In genomic region chr18:9379118-9379517, GRCh38 we compare ENCODE assay signal across 20 cellular contexts. TPM values are rescaled to one million over a fixed set of nuclear protein-coding genes. Genes with fewer than 3 reads are reported as not detected.
DNase-seq lines count a peak whose midpoint lies in the region; ATAC-seq, FAIRE-seq and TF ChIP-seq lines count a peak whose summit lies in the region.
"Had no signal": no experiment of that assay in that cellular context is flagged by ENCODE, and none has a peak within 500 bp of the region (broad histone marks: within the 10 kb centered on the region; RNA-seq: fewer than 3 reads in every experiment).

No MANE protein-coding gene starts in this region.

- no peak for TF ChIP-seq POLR2A in K562 (conservative IDR thresholded peaks at IDR 0.05)

- no peak overlapping the region for H3K4me3 ChIP-seq in HEK293 (ENCODE audit: low read depth, low read length)
- H3K4me3 ChIP-seq in K562 = no peak overlapping the region
- no peak overlapping the region for H3K4me3 ChIP-seq in neural progenitor cell
- H3K4me3 ChIP-seq: BLaER1 had no signal

- H3K36me3 ChIP-seq in HEK293 (ENCODE audit: control insufficient read depth in 2 of 2, insufficient read depth in 1 of 2, low read length in 2 of 2) = no peaks in the 10 kb centered on the region
- no peaks in the 10 kb centered on the region for H3K36me3 ChIP-seq in K562 (ENCODE audit: control insufficient read depth, insufficient read depth, low read length)
- no peaks in the 10 kb centered on the region for H3K36me3 ChIP-seq in neural progenitor cell
- H3K36me3 ChIP-seq: BE2C had no signal

- H3K4me3 Mint-ChIP-seq in neural progenitor cell = no peak overlapping the region
- H3K4me3 Mint-ChIP-seq: CD14-positive monocyte; CD4-positive, alpha-beta memory T cell; CD4-positive, CD25-positive, alpha-beta regulatory T cell; CD8-positive, alpha-beta memory T cell had no signal

- H3K9ac ChIP-seq in K562 (ENCODE audit: insufficient read depth in 1 of 2, low read depth in 2 of 2, low read length in 2 of 2) (no peak overlapping the region), neural progenitor cell (no peak overlapping the region)
- H3K9ac ChIP-seq: BLaER1 had no signal

- peaks cover 37% of the 10 kb centered on the region for H3K36me3 Mint-ChIP-seq in neural progenitor cell

- no peaks in the 10 kb centered on the region for H3K9me1 ChIP-seq in K562 (ENCODE audit: control insufficient read depth, insufficient read depth, low read length)

- peaks cover 21% of the 10 kb centered on the region for H3F3A ChIP-seq in neural progenitor cell (ENCODE audit: low read depth)

- peaks cover 2% of the 10 kb centered on the region for H3K4me1 Mint-ChIP-seq in neural progenitor cell
- H3K4me1 Mint-ChIP-seq: CD14-positive monocyte; CD4-positive, alpha-beta memory T cell; CD8-positive, alpha-beta memory T cell had no signal

- no peak for TF ChIP-seq RAD21 in K562 (CRISPR knock-in tag; conservative IDR thresholded peaks at IDR 0.05 in 1 of 2, IDR thresholded peaks at IDR 0.05 in 1 of 2)

- H3K4me1 ChIP-seq in HEK293 (ENCODE audit: control insufficient read depth, insufficient read depth, low read length) (no peaks in the 10 kb centered on the region), K562 (replicated peaks in 1 of 2; ENCODE audit: control insufficient read depth in 2 of 2, insufficient read depth in 2 of 2, low read length in 2 of 2) (peaks cover 0 to 2% of the 10 kb centered on the region in 2 experiments; a peak in 1 of 5 replicates), neural progenitor cell (peaks cover 15% of the 10 kb centered on the region)
- H3K4me1 ChIP-seq: BE2C, BLaER1 had no signal

- H3K79me2 ChIP-seq in K562 (ENCODE audit: control insufficient read depth, insufficient read depth, low read length) (no peaks in the 10 kb centered on the region), neural progenitor cell (ENCODE audit: low read depth) (no peaks in the 10 kb centered on the region)

- no TSS peak for BruUV-seq in K562 (replicated peaks; lab: Mats Ljungman, UMichigan)

- ATAC-seq in K562 (no peak), HG02852 (IDR thresholded peaks at IDR 0.05; ENCODE audit: unreplicated experiment) (no peak)

- H3K27ac ChIP-seq in HEK293 (ENCODE audit: extremely low read depth, low read depth, low read length) (no peak overlapping the region), K562 (ENCODE audit: extremely low read depth, low read depth, low read length) (no peak overlapping the region), neural progenitor cell (no peak overlapping the region)
- H3K27ac ChIP-seq: BLaER1 had no signal

- FAIRE-seq in K562 (lab: Jason Lieb, UNC) = no peak
- FAIRE-seq: A204.1, GM12891, GM19239 had no signal

- no peak for TF ChIP-seq EP300 in K562 (IDR thresholded peaks at IDR 0.05; ENCODE audit: low read length)

- TF ChIP-seq CTCF in HEK293 (tag by site-specific recombination; IDR thresholded peaks at IDR 0.05) = no peak
- TF ChIP-seq CTCF in K562 (IDR thresholded peaks at IDR 0.05 in 2 of 3, conservative IDR thresholded peaks at IDR 0.05 in 1 of 3; ENCODE audit: insufficient read depth in 2 of 3, low read depth in 1 of 3, low read length in 3 of 3) = no peak
- TF ChIP-seq CTCF in neural progenitor cell (IDR thresholded peaks at IDR 0.05) = no peak

- no peaks in the 10 kb centered on the region for H3K27me3 ChIP-seq in K562 (ENCODE audit: control insufficient read depth in 2 of 2, insufficient read depth in 2 of 2, low read length in 2 of 2)
- H3K27me3 ChIP-seq in neural progenitor cell = no peaks in the 10 kb centered on the region
- H3K27me3 ChIP-seq: BE2C, BLaER1 had no signal

- 92% methylated on average over 6 of the region's 6 CpGs for WGBS in K562 (ENCODE audit: insufficient coverage, low coverage, missing lambda C conversion rate)

- POLR2A ChIA-PET in HEK293 (lab: Yijun Ruan, JAX) = no interaction called here
- POLR2A ChIA-PET in K562 (lab: Yijun Ruan, JAX) = interaction anchor here (1.5 kb wide), 1 partner anchor 20 kb away, joined by 4 read pairs; no protein-coding TSS in a partner anchor

- no peak overlapping the region for H3K4me2 ChIP-seq in K562 (ENCODE audit: insufficient read depth, low read length)
- H3K4me2 ChIP-seq in neural progenitor cell = no peak overlapping the region
- H3K4me2 ChIP-seq: BLaER1 had no signal

- CTCF ChIA-PET in HEK293 (lab: Yijun Ruan, JAX) (no interaction called here), K562 (lab: Yijun Ruan, JAX; ENCODE audit: low intra/inter-chr PET ratio) (no interaction called here)

- in situ Hi-C loops in K562 (cut with MboI) = no loop called here

- H2AFZ ChIP-seq in K562 (ENCODE audit: low read depth, low read length) (no peak overlapping the region), neural progenitor cell (replicated peaks) (no peak overlapping the region)

- H4K20me1 ChIP-seq in K562 (replicated peaks; ENCODE audit: control insufficient read depth, insufficient read depth, low read length) = no peaks in the 10 kb centered on the region
- H4K20me1 ChIP-seq in neural progenitor cell (ENCODE audit: low read depth) = no peaks in the 10 kb centered on the region
- H4K20me1 ChIP-seq: BLaER1 had no signal

- peaks cover 5% of the 10 kb centered on the region for H3K9me3 Mint-ChIP-seq in neural progenitor cell

- H3K27ac Mint-ChIP-seq in neural progenitor cell = no peak overlapping the region
- H3K27ac Mint-ChIP-seq: CD4-positive, alpha-beta memory T cell; CD4-positive, CD25-positive, alpha-beta regulatory T cell had no signal

- intact Hi-C loops in K562 (cut with micrococcal nuclease) = no loop called here

- no peaks in the 10 kb centered on the region for H3K27me3 Mint-ChIP-seq in neural progenitor cell (ENCODE audit: insufficient read depth, low read depth)
- H3K27me3 Mint-ChIP-seq: CD4-positive, alpha-beta memory T cell; CD8-positive, alpha-beta memory T cell had no signal

- no peaks in the 10 kb centered on the region for H3K9me3 ChIP-seq in HEK293 (ENCODE audit: control insufficient read depth, insufficient read depth, low read depth, low read length)
- no peaks in the 10 kb centered on the region for H3K9me3 ChIP-seq in K562 (replicated peaks; ENCODE audit: control insufficient read depth, insufficient read depth, low read depth, low read length)
- H3K9me3 ChIP-seq in neural progenitor cell (ENCODE audit: low read depth) = no peaks in the 10 kb centered on the region
- H3K9me3 ChIP-seq: BE2C had no signal

- DNase-seq in K562 (ENCODE audit: extremely low read depth in 1 of 4, low spot score in 3 of 4) (no peak), neural progenitor cell (ENCODE audit: low spot score) (no peak), globus pallidus (ENCODE audit: low spot score) (no peak)
- DNase-seq: 8988T; ACHN; BE2C; C1 segment of cervical spinal cord; CD4-positive, alpha-beta memory T cell; CD4-positive, CD25-positive, alpha-beta regulatory T cell; CD8-positive, alpha-beta memory T cell; COR-L47; DMS79 treated with DMSO at 0.1 percent for 48 hours; GF-D8 had no signal

TF ChIP-seq in HEK293, 187 proteins besides CTCF, POLR2A, EP300 and RAD21 (continues in another document):
- TF ChIP-seq YY1 (tag by site-specific recombination; IDR thresholded peaks at IDR 0.05) = no peak
- TF ChIP-seq, protein P1, sequence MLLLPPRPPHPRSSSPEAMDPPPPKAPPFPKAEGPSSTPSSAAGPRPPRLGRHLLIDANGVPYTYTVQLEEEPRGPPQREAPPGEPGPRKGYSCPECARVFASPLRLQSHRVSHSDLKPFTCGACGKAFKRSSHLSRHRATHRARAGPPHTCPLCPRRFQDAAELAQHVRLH (tag by site-specific recombination; IDR thresholded peaks at IDR 0.05) = peak; percentile 57; the same call in 1 of the 2 replicates
- TF ChIP-seq ZNF416 (tag by site-specific recombination; IDR thresholded peaks at IDR 0.05) = no peak
- no peak for TF ChIP-seq ZNF169 (tag by site-specific recombination; IDR thresholded peaks at IDR 0.05)
- no peak for TF ChIP-seq ZSCAN16 (tag by site-specific recombination; IDR thresholded peaks at IDR 0.05)
- no peak for TF ChIP-seq ZNF791 (tag by site-specific recombination; IDR thresholded peaks at IDR 0.05)
- TF ChIP-seq ZFP3 (tag by site-specific recombination; IDR thresholded peaks at IDR 0.05; ENCODE audit: low read depth) = no peak
- TF ChIP-seq ZNF146 (tag by site-specific recombination; IDR thresholded peaks at IDR 0.05) = peak; percentile 86

TF ChIP-seq in K562, 482 proteins besides CTCF, POLR2A, EP300 and RAD21 (continues in another document):
- TF ChIP-seq STAT5B (CRISPR knock-in tag; IDR thresholded peaks at IDR 0.05) (no peak), BACH1 (tag; IDR thresholded peaks at IDR 0.05) (no peak), NR3C1 (CRISPR knock-in tag; IDR thresholded peaks at IDR 0.05) (no peak), IRF2 (CRISPR knock-in tag; IDR thresholded peaks at IDR 0.05) (no peak), HOMEZ (CRISPR knock-in tag; IDR thresholded peaks at IDR 0.05) (no peak)

RNA-seq across cellular contexts. Expression of gene TWSG1, which starts 44.5 kb away (rescaled TPM):
- 26.0 and 36.6 TPM in 2 replicates for total RNA-seq in K562 (2011; cell fraction: chromatin; rRNA removed; ENCODE audit: low replicate concordance)
- 21.5 and 28.8 TPM in 2 replicates for total RNA-seq in K562 (2011; cell fraction: nucleolus; rRNA removed)
- total RNA-seq in K562 (2011; cell fraction: nucleoplasm; rRNA removed) = 34.2 and 50.5 TPM in 2 replicates
- total RNA-seq in K562 (2014; rRNA removed) = 17.9 and 22.5 TPM in 2 replicates
- total RNA-seq in K562 (2014; rRNA removed; fragmentation: Illumina TruSeq; extraction: Trizol) = 30.5 and 33.3 TPM in 2 replicates
- total RNA-seq in K562 (2015; rRNA removed; fragmentation: Illumina TruSeq; extraction: Trizol) = 27.0 and 31.4 TPM in 2 replicates
- total RNA-seq in K562 (2021) = 26.2 and 29.1 TPM in 2 replicates
- 37.2 and 43.3 TPM in 2 replicates for polyA plus RNA-seq in K562 (2011; rRNA removed)
- 20.1 and 40.3 TPM in 2 replicates for polyA plus RNA-seq in K562 (2011; cell fraction: cytosol; rRNA removed)
- polyA plus RNA-seq in K562 (2011; cell fraction: nucleus; rRNA removed) = 11.0 and 18.5 TPM in 2 replicates
- polyA plus RNA-seq in K562 (2012) = 34.6 and 37.6 TPM in 2 replicates
- 21.3 and 25.1 TPM in 2 replicates for polyA plus RNA-seq in K562 (2014; fragmentation: Illumina TruSeq; extraction: Trizol)
- 10 to 100 TPM; 10.4 to 11.3 TPM for polyA plus RNA-seq in K562 (2014; fragmentation: Nextera tagmentation; extraction: Ambion mirVana)
- 16.6 TPM in 2 replicates for polyA plus RNA-seq in K562 (2014; rRNA removed)
- polyA minus RNA-seq in K562 (2011; rRNA and poly(A)+ RNA removed) = 78.2 and 99.4 TPM in 2 replicates
- polyA minus RNA-seq in K562 (2011; cell fraction: cytosol; rRNA and poly(A)+ RNA removed) = 30.4 and 37.3 TPM in 2 replicates
- polyA minus RNA-seq in K562 (2011; cell fraction: nucleus; rRNA and poly(A)+ RNA removed) = 6.6 and 15.6 TPM in 2 replicates
- total RNA-seq in neural progenitor cell (ENCODE audit: low replicate concordance) = 50.5 and 87.9 TPM in 2 replicates

Comparison
In these comparisons a context has a peak if more than half of its experiments do, and no peak if none do; other contexts are left out.
1. Of the 44 proteins assayed by ChIP-seq in both K562 and HEK293: peak only in K562: none; only in HEK293: none; in both: ZNF146; in neither: 43.